In genomic region chr17:63039342-63039741, GRCh38 we compare ENCODE assay signal across 12 cellular contexts.
DNase-seq lines count a peak whose midpoint lies in the region; ATAC-seq, FAIRE-seq and TF ChIP-seq lines count a peak whose summit lies in the region.
"Had no signal": no experiment of that assay in that cellular context is flagged by ENCODE, and none has a peak within 500 bp of the region (broad histone marks: within the 10 kb centered on the region; RNA-seq: fewer than 3 reads in every experiment).

No MANE protein-coding gene starts in this region.

- no TSS peak for BruUV-seq in A673 (replicated peaks; lab: Mats Ljungman, UMichigan)

- H4K20me1 ChIP-seq in OCI-LY3 (ENCODE audit: insufficient read depth, low read length): no peaks in the 10 kb centered on the region

- no peak overlapping the region for H3K27ac ChIP-seq in ACC112 (ENCODE audit: low read depth, low read length)
- no peak overlapping the region for H3K27ac ChIP-seq in OCI-LY3 (ENCODE audit: low read length)
- no peak overlapping the region for H3K27ac ChIP-seq in A673 (ENCODE audit: low read depth, low read length, poor library complexity, severe bottlenecking)

- peaks cover 37% of the 10 kb centered on the region for H3K4me1 ChIP-seq in ACC112 (ENCODE audit: control insufficient read depth, insufficient read depth, low read length, unreplicated experiment)
- peaks cover 13% of the 10 kb centered on the region for H3K4me1 ChIP-seq in OCI-LY3 (ENCODE audit: low read length)
- no peaks in the 10 kb centered on the region for H3K4me1 ChIP-seq in A673 (ENCODE audit: insufficient read depth, low read length, poor library complexity, severe bottlenecking)

- no peak for TF ChIP-seq CTCF in OCI-LY3 (IDR thresholded peaks at IDR 0.05; ENCODE audit: low read depth, low read length)
- TF ChIP-seq CTCF in fibroblast of villous mesenchyme (IDR thresholded peaks at IDR 0.05; ENCODE audit: insufficient read depth, low read depth, low read length): no peak
- no peak for TF ChIP-seq CTCF in A673 (conservative IDR thresholded peaks at IDR 0.05; ENCODE audit: low read depth, low read length)

- H3K36me3 ChIP-seq in ACC112 (ENCODE audit: insufficient read depth, low read length) (no peaks in the 10 kb centered on the region), OCI-LY3 (replicated peaks; ENCODE audit: low read depth, low read length) (no peaks in the 10 kb centered on the region), A673 (ENCODE audit: insufficient read depth, low read length, poor library complexity, severe bottlenecking) (no peaks in the 10 kb centered on the region)

- H3K79me2 ChIP-seq in ACC112 (ENCODE audit: control insufficient read depth, insufficient read depth, low read length, unreplicated experiment): peaks cover 85% of the 10 kb centered on the region
- no peaks in the 10 kb centered on the region for H3K79me2 ChIP-seq in OCI-LY3 (ENCODE audit: low read length)

- no peak overlapping the region for H3K9ac ChIP-seq in OCI-LY3 (ENCODE audit: low read length)

- CTCF ChIA-PET in A673 (lab: Charles Lee): no interaction called here

- ATAC-seq in GM18505 (IDR thresholded peaks at IDR 0.05; ENCODE audit: unreplicated experiment) (no peak), HG03442 (IDR thresholded peaks at IDR 0.05; ENCODE audit: unreplicated experiment) (no peak)

- intact Hi-C loops in A673 (cut with micrococcal nuclease; ENCODE audit: unreplicated experiment): no loop called here

- H3K4me2 ChIP-seq in OCI-LY3 (ENCODE audit: low read length): 0 out of 2 replicates have a peak overlapping the region, but pooled peaks have one; percentile 18

- no peaks in the 10 kb centered on the region for H3K9me3 ChIP-seq in OCI-LY3 (ENCODE audit: insufficient read depth, low read length)
- H3K9me3 ChIP-seq in A673 (ENCODE audit: low read depth, low read length, poor library complexity, severe bottlenecking): no peaks in the 10 kb centered on the region

- H3K27me3 ChIP-seq in ACC112 (ENCODE audit: insufficient read depth, low read length): no peaks in the 10 kb centered on the region
- no peaks in the 10 kb centered on the region for H3K27me3 ChIP-seq in OCI-LY3 (ENCODE audit: low read depth, low read length)
- H3K27me3 ChIP-seq in A673 (replicated peaks; ENCODE audit: insufficient read depth, low read depth, low read length, poor library complexity): no peaks in the 10 kb centered on the region

- no peak for TF ChIP-seq POLR2A in GM18505 (IDR thresholded peaks at IDR 0.05; ENCODE audit: borderline replicate concordance, extremely low read depth, insufficient read depth, insufficient read length)

- FAIRE-seq in HTR-8/SVneo (lab: Jason Lieb, UNC): peak; percentile 89
- FAIRE-seq: H1 had no signal

- DNase-seq in HTR-8/SVneo (ENCODE audit: insufficient read length, low spot score): no peak
- DNase-seq in fibroblast of villous mesenchyme (ENCODE audit: low read depth): peak; percentile 12
- no peak for DNase-seq in A673 (ENCODE audit: low spot score)
- DNase-seq in LoVo (ENCODE audit: low spot score): no peak
- DNase-seq: CD4-positive, CD25-positive, alpha-beta regulatory T cell; Karpas-422; T-helper 9 cell had no signal

- POLR2A ChIA-PET in A673 (lab: Charles Lee; ENCODE audit: low non-redundant PET): no interaction called here

- peak overlapping the region; percentile 34; the same call in 1 of the 2 replicates for H3K4me3 ChIP-seq in ACC112 (ENCODE audit: low read depth, low read length)
- H3K4me3 ChIP-seq in OCI-LY3 (ENCODE audit: low read length): no peak overlapping the region
- no peak overlapping the region for H3K4me3 ChIP-seq in fibroblast of villous mesenchyme (ENCODE audit: low read depth, low read length)
- no peak overlapping the region for H3K4me3 ChIP-seq in A673 (ENCODE audit: low read depth, low read length, poor library complexity, severe bottlenecking)

- no peak overlapping the region for H2AFZ ChIP-seq in ACC112 (ENCODE audit: low read length, unreplicated experiment)
- H2AFZ ChIP-seq in OCI-LY3 (ENCODE audit: low read depth, low read length): no peak overlapping the region
